Comparison of ENCODE assay signal across 17 cellular contexts in genomic region chr9:135802876-135803419, GRCh38.
A peak's percentile ranks its signal among the peaks of the same experiment; 100 is the strongest.
DNase-seq lines count a peak whose midpoint lies in the region; ATAC-seq and TF ChIP-seq lines count a peak whose summit lies in the region.
"Had no signal": no experiment of that assay in that cellular context is flagged by ENCODE, and none has a peak within 500 bp of the region (broad histone marks: within the 10 kb centered on the region; RNA-seq: fewer than 3 reads in every experiment).

No MANE protein-coding gene starts in this region.

- no peaks in the 10 kb centered on the region for H4K20me1 ChIP-seq in mammary epithelial cell (ENCODE audit: insufficient read depth, low read length)
- H4K20me1 ChIP-seq in osteoblast (ENCODE audit: insufficient read depth, low read length) = peaks cover 11% of the 10 kb centered on the region

- TF ChIP-seq CTCF in mammary epithelial cell (conservative IDR thresholded peaks at IDR 0.05 in 1 of 2, IDR thresholded peaks at IDR 0.05 in 1 of 2; ENCODE audit: extremely low read depth in 1 of 2, insufficient read depth in 1 of 2, low read depth in 1 of 2, low read length in 2 of 2) (no peak), MCF 10A (IDR thresholded peaks at IDR 0.05; ENCODE audit: unreplicated experiment) (no peak), chondrocyte (IDR thresholded peaks at IDR 0.05) (no peak), osteoblast (IDR thresholded peaks at IDR 0.05; ENCODE audit: extremely low read depth, low read depth, low read length) (no peak)

- peaks cover 7% of the 10 kb centered on the region for H3K36me3 Mint-ChIP-seq in MCF 10A (ENCODE audit: insufficient read depth, unreplicated experiment)
- H3K36me3 Mint-ChIP-seq in chondrocyte (ENCODE audit: low read depth) = peaks cover 4% of the 10 kb centered on the region

- H3K4me3 ChIP-seq in mammary epithelial cell (replicated peaks in 1 of 3; ENCODE audit: insufficient read depth in 1 of 3, low read depth in 2 of 3, low read length in 3 of 3) (no peak overlapping the region), HUES64 (ENCODE audit: low read length) (no peak overlapping the region), osteoblast (ENCODE audit: insufficient read depth, low read length) (no peak overlapping the region)
- H3K4me3 ChIP-seq: BLaER1, PC-9 had no signal

- H3K9me3 ChIP-seq in mammary epithelial cell (replicated peaks; ENCODE audit: insufficient read depth, low read length) (no peaks in the 10 kb centered on the region), HUES64 (ENCODE audit: insufficient read depth, low read depth, low read length) (no peaks in the 10 kb centered on the region), osteoblast (ENCODE audit: low read depth, low read length) (no peaks in the 10 kb centered on the region)
- H3K9me3 ChIP-seq: BLaER1 had no signal

- H3K27me3 ChIP-seq in mammary epithelial cell (ENCODE audit: insufficient read depth, low read length) (no peaks in the 10 kb centered on the region), HUES64 (ENCODE audit: insufficient read depth, low read length) (no peaks in the 10 kb centered on the region), osteoblast (ENCODE audit: insufficient read depth, low read length) (no peaks in the 10 kb centered on the region)
- H3K27me3 ChIP-seq: BLaER1 had no signal

- CTCF ChIA-PET in mammary epithelial cell (lab: Charles Lee; ENCODE audit: low non-redundant PET) = no interaction called here
- CTCF ChIA-PET in MCF 10A (lab: Yijun Ruan, JAX) = no interaction called here

- H2AFZ ChIP-seq in mammary epithelial cell (ENCODE audit: low read depth, low read length) (no peak overlapping the region), osteoblast (ENCODE audit: low read length) (no peak overlapping the region)
- H2AFZ ChIP-seq: PC-9 had no signal

- no peak for ATAC-seq in HG02798 (IDR thresholded peaks at IDR 0.05; ENCODE audit: poor library complexity, unreplicated experiment)

- DNase-seq in mammary epithelial cell (peak; percentile 2), MCF 10A (ENCODE audit: unreplicated experiment) (no peak), chondrocyte (ENCODE audit: low spot score) (peak; percentile 89), osteoblast (ENCODE audit: insufficient read length, low spot score, missing footprints) (peak; percentile 58), SIG-M5 (lab: John Stamatoyannopoulos, UW) (no peak)
- DNase-seq in stimulated activated CD4-positive, alpha-beta T cell treated with anti-CD3 and anti-CD28 coated beads, Interleukin-15, amount 100 ng/mL, for 24 hours = no peak
- DNase-seq: DMS79 treated with DMSO at 0.1 percent for 48 hours, HFFc6, MV-4-11, NCI-H187 treated with DMSO at 0.1 percent for 48 hours, NCI-H2171, NCI-H446, NCI-H774, PC-9 had no signal

- POLR2A ChIA-PET in MCF 10A (lab: Yijun Ruan, JAX) = interaction anchor here (0.6 kb wide), 1 partner anchor 194 kb away, joined by 4 read pairs; no protein-coding TSS in a partner anchor

- no peak overlapping the region for H3K9ac ChIP-seq in mammary epithelial cell (ENCODE audit: insufficient read depth, low read length)
- H3K9ac ChIP-seq in HUES64 (ENCODE audit: low read depth, low read length) = 0 out of 2 replicates have a peak overlapping the region, but pooled peaks have one; percentile 11
- H3K9ac ChIP-seq: BLaER1 had no signal

- intact Hi-C loops in mammary epithelial cell (cut with micrococcal nuclease) (no loop called here), MCF 10A (cut with micrococcal nuclease) (no loop called here)

- H3K27ac Mint-ChIP-seq in MCF 10A (ENCODE audit: low read depth, unreplicated experiment) = no peak overlapping the region
- H3K27ac Mint-ChIP-seq in chondrocyte (ENCODE audit: unreplicated experiment) = no peak overlapping the region
- H3K27ac Mint-ChIP-seq: HFFc6 had no signal

- H3K27me3 Mint-ChIP-seq in MCF 10A (ENCODE audit: insufficient read depth, unreplicated experiment) (peaks cover 3% of the 10 kb centered on the region), chondrocyte (ENCODE audit: low read depth) (no peaks in the 10 kb centered on the region)

- WGBS in mammary epithelial cell (ENCODE audit: low coverage, missing lambda C conversion rate) = 39% methylated on average over 12 of the region's 18 CpGs
- 79% methylated on average over 18 of the region's 18 CpGs for WGBS in HUES64

- no peaks in the 10 kb centered on the region for H3K4me1 ChIP-seq in mammary epithelial cell (ENCODE audit: insufficient read depth, low read length)
- no peaks in the 10 kb centered on the region for H3K4me1 ChIP-seq in HUES64 (ENCODE audit: insufficient read depth, low read length)
- H3K4me1 ChIP-seq in osteoblast (ENCODE audit: insufficient read depth, low read length) = peaks cover 8% of the 10 kb centered on the region

- H3K79me2 ChIP-seq in mammary epithelial cell (ENCODE audit: insufficient read depth, low read length) (no peaks in the 10 kb centered on the region), osteoblast (ENCODE audit: insufficient read depth, low read length) (no peaks in the 10 kb centered on the region)

- BruUV-seq in mammary epithelial cell (replicated peaks; lab: Mats Ljungman, UMichigan) (no TSS peak), MCF 10A (replicated peaks; lab: Mats Ljungman, UMichigan) (no TSS peak)

- H3K4me3 Mint-ChIP-seq in MCF 10A (ENCODE audit: unreplicated experiment) (no peak overlapping the region), chondrocyte (ENCODE audit: unreplicated experiment) (no peak overlapping the region)
- H3K4me3 Mint-ChIP-seq: HFFc6 had no signal

- dilution Hi-C loops in mammary epithelial cell (cut with HindIII; ENCODE audit: low sequenced_read_pairs) = no loop called here

- H3K4me2 ChIP-seq in mammary epithelial cell (ENCODE audit: insufficient read depth, low read depth, low read length) (no peak overlapping the region), osteoblast (ENCODE audit: insufficient read depth, low read length) (no peak overlapping the region)
- H3K4me2 ChIP-seq: BLaER1, PC-9 had no signal

- in situ Hi-C loops in mammary epithelial cell (cut with MboI; ENCODE audit: low sequenced_read_pairs in 2 of 2) = no loop called here

- H3K9me3 Mint-ChIP-seq in MCF 10A (ENCODE audit: unreplicated experiment) (no peaks in the 10 kb centered on the region), chondrocyte (ENCODE audit: low read depth) (peaks cover 5% of the 10 kb centered on the region)
- H3K9me3 Mint-ChIP-seq: HFFc6 had no signal

- H3K36me3 ChIP-seq in mammary epithelial cell (ENCODE audit: insufficient read depth, low read length) = no peaks in the 10 kb centered on the region
- no peaks in the 10 kb centered on the region for H3K36me3 ChIP-seq in HUES64 (ENCODE audit: insufficient read depth, low read length)
- no peaks in the 10 kb centered on the region for H3K36me3 ChIP-seq in osteoblast (ENCODE audit: insufficient read depth, low read length)

- no peak overlapping the region for H3K27ac ChIP-seq in mammary epithelial cell (ENCODE audit: insufficient read depth, low read depth, low read length)
- H3K27ac ChIP-seq in HUES64 (ENCODE audit: low read depth, low read length) = no peak overlapping the region
- no peak overlapping the region for H3K27ac ChIP-seq in osteoblast (ENCODE audit: low read depth, low read length)
- H3K27ac ChIP-seq: BLaER1, PC-9 had no signal

- H3K4me1 Mint-ChIP-seq in MCF 10A (ENCODE audit: insufficient read depth, unreplicated experiment) (no peaks in the 10 kb centered on the region), chondrocyte (ENCODE audit: low read depth) (peaks cover 20% of the 10 kb centered on the region)

Comparison
In these comparisons a context has a peak if more than half of its experiments do, and no peak if none do; other contexts are left out.
1. DNase-seq: peak in mammary epithelial cell (single experiment), chondrocyte (single experiment) and osteoblast (single experiment); none in MCF 10A (single experiment), SIG-M5 (single experiment) and stimulated activated CD4-positive, alpha-beta T cell treated with anti-CD3 and anti-CD28 coated beads, Interleukin-15, amount 100 ng/mL, for 24 hours (single experiment).